25 cellular contexts compared by ENCODE assay signal in genomic region chr1:47548188-47548587, GRCh38.
"Had no signal": no experiment of that assay in that cellular context is flagged by ENCODE, and none has a peak within 500 bp of the region (broad histone marks: within the 10 kb centered on the region; RNA-seq: fewer than 3 reads in every experiment).

No MANE protein-coding gene starts in this region.

- H3K27me3 ChIP-seq: adrenal gland, ascending aorta, gastrocnemius medialis, vagina had no signal

- H3K27ac ChIP-seq: ascending aorta, esophagus squamous epithelium, gastrocnemius medialis, thoracic aorta, vagina had no signal

- H3K4me1 Mint-ChIP-seq: activated B cell treated with CpG ODN at 0.5 μM for 24 hours; activated naive CD4-positive, alpha-beta T cell treated with anti-CD3 and anti-CD28 coated beads, Interleukin-2, amount 50 U/mL, for 24 hours; memory B cell had no signal

- H3K4me2 ChIP-seq: smooth muscle cell had no signal

- H3K4me3 Mint-ChIP-seq: activated B cell treated with CpG ODN at 0.5 μM for 24 hours; activated naive CD4-positive, alpha-beta T cell treated with anti-CD3 and anti-CD28 coated beads, Interleukin-2, amount 50 U/mL, for 24 hours; memory B cell; nephron progenitor cell; T-helper 1 cell treated with Interleukin-12 subunit alpha and Interleukin-12 subunit beta and Interleukin-4 antibody, amounts not matched to agents 30 μg/mL and 1 μg/mL, for 36 hours; type B pancreatic cell had no signal

- H3K9me3 ChIP-seq: adrenal gland, ascending aorta, esophagus squamous epithelium, gastrocnemius medialis, mucosa of descending colon, thoracic aorta, vagina had no signal

- H3K4me3 ChIP-seq: adrenal gland, ascending aorta, esophagus squamous epithelium, gastrocnemius medialis, mucosa of descending colon, smooth muscle cell, thoracic aorta, vagina had no signal

- ATAC-seq: left colon had no signal

- H3K4me1 ChIP-seq: adrenal gland, ascending aorta, esophagus squamous epithelium, gastrocnemius medialis, vagina had no signal

- H3K27ac Mint-ChIP-seq: activated B cell treated with CpG ODN at 0.5 μM for 24 hours; activated naive CD4-positive, alpha-beta T cell treated with anti-CD3 and anti-CD28 coated beads, Interleukin-2, amount 50 U/mL, for 24 hours; memory B cell; T-helper 1 cell treated with Interleukin-12 subunit alpha and Interleukin-12 subunit beta and Interleukin-4 antibody, amounts not matched to agents 30 μg/mL and 1 μg/mL, for 36 hours; type B pancreatic cell had no signal

- H3K36me3 ChIP-seq: adrenal gland, ascending aorta, esophagus squamous epithelium, gastrocnemius medialis, thoracic aorta, vagina had no signal

- DNase-seq: activated B cell treated with CpG ODN at 0.5 μM for 24 hours; activated CD4-positive, alpha-beta T cell treated with anti-CD3 and anti-CD28 coated beads for 4 hours; activated CD4-positive, alpha-beta T cell treated with anti-CD3 and anti-CD28 coated beads, Interleukin-2, amount 50 U/mL, for 48 hours; activated gamma-delta T cell treated with Interleukin-2 at 50 U/mL for 16 hours; activated T-cell treated with anti-CD3 and anti-CD28 coated beads for 4 hours; adrenal gland; central memory CD4-positive, alpha-beta T cell; esophagus squamous epithelium; gastrocnemius medialis; hypothalamus; left colon; mucosa of descending colon; nephron progenitor cell; nucleus accumbens; stimulated activated CD4-positive, alpha-beta T cell treated with anti-CD3 and anti-CD28 coated beads, Interleukin-2, amount 100 ng/mL, for 48 hours; stimulated activated naive CD4-positive, alpha-beta T cell treated with Interleukin-2 at 50 U/mL for 16 hours; T1000 had no signal

- H3K36me3 Mint-ChIP-seq: activated naive CD4-positive, alpha-beta T cell treated with anti-CD3 and anti-CD28 coated beads, Interleukin-2, amount 50 U/mL, for 24 hours; memory B cell had no signal

- H3K9me3 Mint-ChIP-seq: activated naive CD4-positive, alpha-beta T cell treated with anti-CD3 and anti-CD28 coated beads, Interleukin-2, amount 50 U/mL, for 24 hours; memory B cell; T-helper 1 cell treated with Interleukin-12 subunit alpha and Interleukin-12 subunit beta and Interleukin-4 antibody, amounts not matched to agents 30 μg/mL and 1 μg/mL, for 36 hours had no signal
